Comparison of ENCODE assay signal across 1 cellular context in genomic region chr2:140288213-140288612, GRCh38.
TF ChIP-seq lines count a peak whose summit lies in the region.

No MANE protein-coding gene starts in this region.

TF ChIP-seq in HepG2, 621 proteins besides CTCF, POLR2A, EP300 and RAD21 (continued from another document):
- no peak for TF ChIP-seq ZBTB10 (CRISPR knock-in tag; IDR thresholded peaks at IDR 0.05; ENCODE audit: borderline replicate concordance)
- no peak for TF ChIP-seq ZBTB7A (CRISPR knock-in tag; IDR thresholded peaks at IDR 0.05)
- no peak for TF ChIP-seq MXD3 (CRISPR knock-in tag; IDR thresholded peaks at IDR 0.05)
- TF ChIP-seq CCDC6 (CRISPR knock-in tag; IDR thresholded peaks at IDR 0.05) = no peak
- TF ChIP-seq ZNF792 (CRISPR knock-in tag; IDR thresholded peaks at IDR 0.05) = no peak
- no peak for TF ChIP-seq KAT2B (IDR thresholded peaks at IDR 0.05; ENCODE audit: borderline replicate concordance, low read depth, low read length)
- TF ChIP-seq HHEX (CRISPR knock-in tag; IDR thresholded peaks at IDR 0.05) = no peak
- TF ChIP-seq MAFK (conservative IDR thresholded peaks at IDR 0.05 in 1 of 2, IDR thresholded peaks at IDR 0.05 in 1 of 2; ENCODE audit: low read length in 2 of 2) = peak; percentile 90 to 98
- no peak for TF ChIP-seq RAD51 (IDR thresholded peaks at IDR 0.05; ENCODE audit: borderline replicate concordance)
